21 cellular contexts compared by ENCODE assay signal in the genomic region with DNA sequence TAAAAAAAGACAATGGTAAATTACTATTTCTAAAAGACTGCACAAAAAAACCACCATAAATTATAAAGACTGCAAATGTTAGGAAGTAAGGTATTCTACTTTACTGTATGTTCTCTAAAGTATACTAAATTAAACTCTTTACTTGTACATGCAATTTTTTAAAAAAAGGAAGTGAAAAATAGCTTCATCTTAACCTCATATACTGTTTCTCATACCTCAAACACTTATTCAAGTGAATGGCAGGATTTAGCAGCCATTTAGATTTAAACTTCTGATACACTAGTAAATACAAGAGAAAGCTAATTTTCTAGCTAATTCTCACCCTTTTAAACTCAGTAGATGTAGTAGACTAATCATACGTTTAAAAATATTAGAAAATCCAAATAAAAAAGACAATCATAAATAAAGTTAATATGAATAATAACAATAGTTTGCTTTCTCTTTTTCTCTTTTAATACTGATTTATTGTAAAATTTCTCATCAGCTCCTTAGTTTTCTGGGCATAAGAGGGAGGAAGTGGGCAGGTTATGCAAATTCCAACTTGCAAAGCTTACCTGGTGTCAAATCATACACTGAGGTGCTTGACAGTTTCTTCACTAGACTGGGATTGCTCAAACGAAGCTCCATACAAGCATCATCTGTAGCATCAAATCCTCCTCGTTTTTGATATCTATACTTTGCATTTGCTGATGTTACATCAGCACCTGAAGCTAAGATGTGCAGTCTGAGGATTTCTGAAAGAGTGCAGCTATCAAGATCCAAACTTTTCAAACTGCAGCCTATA.
DNase-seq lines count a peak whose midpoint lies in the region; ATAC-seq and TF ChIP-seq lines count a peak whose summit lies in the region.
"Had no signal": no experiment of that assay in that cellular context is flagged by ENCODE, and none has a peak within 500 bp of the region (broad histone marks: within the 10 kb centered on the region; RNA-seq: fewer than 3 reads in every experiment).

No MANE protein-coding gene starts in this region.

- H3K9ac ChIP-seq in OCI-LY3 (ENCODE audit: low read length): no peak overlapping the region
- H3K9ac ChIP-seq: GM23248 had no signal

- peak overlapping the region; percentile 30 for H3K4me2 ChIP-seq in OCI-LY3 (ENCODE audit: low read length)
- H3K4me2 ChIP-seq: PC-9 had no signal

- no peak overlapping the region for H3K4me3 Mint-ChIP-seq in CD14-positive monocyte
- H3K4me3 Mint-ChIP-seq: immature natural killer cell, nephron had no signal

- no peak overlapping the region for H2AFZ ChIP-seq in OCI-LY3 (ENCODE audit: low read depth, low read length)
- H2AFZ ChIP-seq: GM23248, PC-9 had no signal

- peaks cover 58 to 84% of the 10 kb centered on the region in 2 donors for H3K36me3 Mint-ChIP-seq in CD14-positive monocyte

- H3K4me1 ChIP-seq in OCI-LY3 (ENCODE audit: low read length): peaks cover 31% of the 10 kb centered on the region
- H3K4me1 ChIP-seq: testis had no signal

- H3K27ac Mint-ChIP-seq in CD14-positive monocyte: peak overlapping the region in 4 of 7 donors; percentile 11 to 46 (median 43)
- H3K27ac Mint-ChIP-seq: nephron had no signal

- peak; percentile 57 for ATAC-seq in GM18861 (IDR thresholded peaks at IDR 0.05; ENCODE audit: unreplicated experiment)
- ATAC-seq in HG02610 (IDR thresholded peaks at IDR 0.05; ENCODE audit: unreplicated experiment): peak; percentile 37
- ATAC-seq: K562 had no signal

- no peaks in the 10 kb centered on the region for H3K9me3 Mint-ChIP-seq in CD14-positive monocyte
- H3K9me3 Mint-ChIP-seq: immature natural killer cell, nephron had no signal

- no peaks in the 10 kb centered on the region for H4K20me1 ChIP-seq in OCI-LY3 (ENCODE audit: insufficient read depth, low read length)

- CTCF ChIA-PET in HEK293T (lab: Yijun Ruan, JAX): no interaction called here

- no peaks in the 10 kb centered on the region for H3K9me3 ChIP-seq in OCI-LY3 (ENCODE audit: insufficient read depth, low read length)
- H3K9me3 ChIP-seq: testis had no signal

- H3K4me1 Mint-ChIP-seq in CD14-positive monocyte: peaks cover 1% of the 10 kb centered on the region
- H3K4me1 Mint-ChIP-seq: nephron had no signal

- 0 out of 2 replicates have a peak, but pooled peaks cover 7% of the 10 kb centered on the region for H3K79me2 ChIP-seq in OCI-LY3 (ENCODE audit: low read length)

- peaks cover 39% of the 10 kb centered on the region for H3K36me3 ChIP-seq in OCI-LY3 (replicated peaks; ENCODE audit: low read depth, low read length)

- H3K27me3 ChIP-seq in OCI-LY3 (ENCODE audit: low read depth, low read length): no peaks in the 10 kb centered on the region
- H3K27me3 ChIP-seq: testis had no signal

- no peak overlapping the region for H3K4me3 ChIP-seq in OCI-LY3 (ENCODE audit: low read length)
- H3K4me3 ChIP-seq: coronary artery, GM23248, K562, lung, PC-9, testis had no signal

- H3K27ac ChIP-seq in OCI-LY3 (ENCODE audit: low read length): peak overlapping the region; percentile 59
- H3K27ac ChIP-seq: coronary artery, GM23248, PC-9, testis, WERI-Rb-1 had no signal

- no peak for TF ChIP-seq CTCF in CD14-positive monocyte (IDR thresholded peaks at IDR 0.05)
- no peak for TF ChIP-seq CTCF in OCI-LY3 (IDR thresholded peaks at IDR 0.05; ENCODE audit: low read depth, low read length)

- DNase-seq in CD14-positive monocyte (ENCODE audit: low spot score): no peak
- DNase-seq in NCI-H2171 treated with DMSO at 0.1 percent for 48 hours (lab: John Stamatoyannopoulos, UW): no peak
- no peak for DNase-seq in HEK293T (ENCODE audit: extremely low spot score)
- DNase-seq in RKO (ENCODE audit: low spot score): no peak
- no peak for DNase-seq in SIG-M5 (lab: John Stamatoyannopoulos, UW)
- DNase-seq: activated effector memory CD4-positive, alpha-beta T cell treated with anti-CD3 and anti-CD28 coated beads, Interleukin-2, amount 50 U/mL, for 16 hours; COR-L47; GM23248; immature natural killer cell; NCI-H1436; PC-9; retina; testis; WERI-Rb-1 had no signal

- POLR2A ChIA-PET in HEK293T (lab: Yijun Ruan, JAX): no interaction called here

- peaks cover 0 to 1% (median 0%) of the 10 kb centered on the region in 3 donors for H3K27me3 Mint-ChIP-seq in CD14-positive monocyte (ENCODE audit: low read depth in 3 of 3)

- intact Hi-C loops in CD14-positive monocyte (cut with micrococcal nuclease): loop anchor here in 1 of 2 donors (10.0 kb wide), 1 partner anchor 309 kb away; no protein-coding TSS in a partner anchor

TF ChIP-seq in HEK293T, 16 proteins besides CTCF, POLR2A, EP300 and RAD21:
- TF ChIP-seq ELF4 (IDR thresholded peaks at IDR 0.05) (no peak), BHLHE40 (IDR thresholded peaks at IDR 0.05; ENCODE audit: borderline replicate concordance) (no peak), SP1 (IDR thresholded peaks at IDR 0.05) (no peak)
